Comparison of ENCODE assay signal across 15 cellular contexts in genomic region chr13:111166882-111167281, GRCh38. TPM values are rescaled to one million over a fixed set of nuclear protein-coding genes. Genes with fewer than 3 reads are reported as not detected.
DNase-seq lines count a peak whose midpoint lies in the region; ATAC-seq lines count a peak whose summit lies in the region.
"Had no signal": no experiment of that assay in that cellular context is flagged by ENCODE, and none has a peak within 500 bp of the region (broad histone marks: within the 10 kb centered on the region; RNA-seq: fewer than 3 reads in every experiment).

No MANE protein-coding gene starts in this region.

- H3K4me2 ChIP-seq in BLaER1 = peak overlapping the region; percentile 8

- H3K9me3 Mint-ChIP-seq in memory B cell = no peaks in the 10 kb centered on the region

- H3K4me1 ChIP-seq in BLaER1 = peaks cover 64% of the 10 kb centered on the region
- H3K4me1 ChIP-seq: foreskin keratinocyte had no signal

- H4K20me1 ChIP-seq in BLaER1 = peaks cover 99% of the 10 kb centered on the region

- no peaks in the 10 kb centered on the region for H3K27me3 Mint-ChIP-seq in T-helper 17 cell
- H3K27me3 Mint-ChIP-seq in memory B cell = no peaks in the 10 kb centered on the region

- H3K27ac ChIP-seq in BLaER1 = no peak overlapping the region
- H3K27ac ChIP-seq: foreskin keratinocyte, GM23248 had no signal

- H3K36me3 Mint-ChIP-seq in T-helper 17 cell (ENCODE audit: low read depth) = peaks cover 3% of the 10 kb centered on the region
- peaks cover 23% of the 10 kb centered on the region for H3K36me3 Mint-ChIP-seq in memory B cell

- H3K27me3 ChIP-seq in BLaER1 = no peaks in the 10 kb centered on the region; the same call in 1 of the 2 replicates
- H3K27me3 ChIP-seq: foreskin keratinocyte had no signal

- H3K36me3 ChIP-seq in BLaER1 = peaks cover 92% of the 10 kb centered on the region

- no peak for DNase-seq in T-helper 17 cell
- DNase-seq in memory B cell (ENCODE audit: low spot score in 2 of 2) = no peak
- DNase-seq in COR-L47 (lab: John Stamatoyannopoulos, UW) = no peak
- no peak for DNase-seq in inferior parietal cortex (ENCODE audit: extremely low spot score)
- DNase-seq in NCI-H1105 (lab: John Stamatoyannopoulos, UW) = no peak
- DNase-seq in activated gamma-delta T cell treated with Interleukin-2 at 50 U/mL for 16 hours = no peak
- DNase-seq: anterior cingulate cortex; foreskin keratinocyte; GM23248; NCI-H1694 treated with DMSO at 0.1 percent for 48 hours; nucleus accumbens; stimulated activated CD4-positive, alpha-beta T cell treated with anti-CD3 and anti-CD28 coated beads, Interleukin-15, amount 100 ng/mL, for 24 hours; SW 1271 had no signal

- peak overlapping the region; percentile 80 for H3K4me3 Mint-ChIP-seq in T-helper 17 cell
- H3K4me3 Mint-ChIP-seq in memory B cell = peak overlapping the region; percentile 30

- peak; percentile 36 for ATAC-seq in GM18907 (IDR thresholded peaks at IDR 0.05; ENCODE audit: unreplicated experiment)
- ATAC-seq in T-helper 17 cell = peak; percentile 84
- ATAC-seq in memory B cell (ENCODE audit: low read depth) = peak; percentile 88
- ATAC-seq: foreskin keratinocyte had no signal

- H3K9ac ChIP-seq in BLaER1 = no peak overlapping the region
- H3K9ac ChIP-seq: GM23248 had no signal

- peaks cover 40% of the 10 kb centered on the region for H3K4me1 Mint-ChIP-seq in T-helper 17 cell
- H3K4me1 Mint-ChIP-seq in memory B cell = peaks cover 55% of the 10 kb centered on the region

- peak overlapping the region; percentile 82 for H3K27ac Mint-ChIP-seq in T-helper 17 cell
- peak overlapping the region; percentile 84 for H3K27ac Mint-ChIP-seq in memory B cell

- H3K9me3 ChIP-seq in BLaER1 (peaks cover 21% of the 10 kb centered on the region), T-helper 17 cell (ENCODE audit: control insufficient read depth, low read length, poor library complexity, severe bottlenecking) (no peaks in the 10 kb centered on the region)

- no peak overlapping the region for H3K4me3 ChIP-seq in BLaER1
- H3K4me3 ChIP-seq: GM23248 had no signal

RNA-seq across cellular contexts. Expression of gene ARHGEF7, which starts 51.8 kb away (rescaled TPM):
- 100 to 1,000 TPM in 1 of 2 donors, 10 to 100 TPM in 1; 78.8 to 104 TPM for total RNA-seq in T-helper 17 cell

Comparison
In these comparisons a context has a peak if more than half of its experiments do, and no peak if none do; other contexts are left out.
1. ATAC-seq: peak in every context shown above with its lines; median percentile 88 in memory B cell; 84 in T-helper 17 cell; 36 in GM18907.